Comparison of ENCODE assay signal across 15 cellular contexts in the genomic region with DNA sequence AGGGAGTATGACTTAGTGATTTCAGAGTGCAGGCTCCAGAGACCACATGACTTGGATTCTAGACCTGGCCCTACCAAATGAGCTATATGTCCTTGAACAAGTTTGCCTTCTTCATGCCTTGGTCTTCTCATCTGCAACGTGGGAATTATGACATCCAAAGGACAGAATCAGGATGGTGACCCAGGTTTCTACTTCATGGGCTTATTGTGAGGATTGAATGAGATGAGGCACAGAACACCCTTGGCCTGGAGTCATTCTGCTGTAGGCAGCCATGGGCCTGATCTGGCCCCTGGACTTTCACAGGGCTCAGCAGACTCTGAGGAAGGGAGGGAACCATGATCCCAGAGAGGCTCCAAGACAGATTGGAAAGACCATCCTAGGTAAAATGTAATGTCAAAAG.
"Had no signal": no experiment of that assay in that cellular context is flagged by ENCODE, and none has a peak within 500 bp of the region (broad histone marks: within the 10 kb centered on the region; RNA-seq: fewer than 3 reads in every experiment).

No MANE protein-coding gene starts in this region.

- DNase-seq: activated CD4-positive, alpha-beta memory T cell treated with anti-CD3 and anti-CD28 coated beads, Interleukin-2, amount 10 ng/mL, durations not matched to agents 7 days and 5 days; activated effector memory CD4-positive, alpha-beta T cell treated with Interleukin-2 at 50 U/mL for 16 hours; activated T-cell treated with anti-CD3 and anti-CD28 coated beads, Interleukin-2, amount 50 U/mL, for 1 hour; anterior cingulate cortex; hippocampal formation; occipital lobe; sigmoid colon; stimulated activated CD4-positive, alpha-beta T cell treated with anti-CD3 and anti-CD28 coated beads, Interleukin-4, amount 100 ng/mL, for 1 hour; SW 1271; testis had no signal

- H3K4me3 Mint-ChIP-seq: activated CD4-positive, alpha-beta memory T cell treated with anti-CD3 and anti-CD28 coated beads, Interleukin-2, amount 10 ng/mL, durations not matched to agents 7 days and 5 days; activated CD4-positive, alpha-beta T cell treated with anti-CD3 and anti-CD28 coated beads for 36 hours; activated naive CD8-positive, alpha-beta T cell; memory B cell; natural killer cell treated with Interleukin-12 subunit alpha and Interleukin-12 subunit beta and Interleukin-15 and Interleukin-18, amount 100 ng/mL, for 72 hours had no signal

- H3K4me3 ChIP-seq: prostate gland, sigmoid colon, testis had no signal

- ATAC-seq: natural killer cell treated with Interleukin-12 subunit alpha and Interleukin-12 subunit beta and Interleukin-15 and Interleukin-18, amount 100 ng/mL, for 72 hours had no signal

- H3K9me3 ChIP-seq: prostate gland, sigmoid colon, testis had no signal

- H3K27ac Mint-ChIP-seq: activated CD4-positive, alpha-beta memory T cell treated with anti-CD3 and anti-CD28 coated beads, Interleukin-2, amount 10 ng/mL, durations not matched to agents 7 days and 5 days; memory B cell; natural killer cell treated with Interleukin-12 subunit alpha and Interleukin-12 subunit beta and Interleukin-15 and Interleukin-18, amount 100 ng/mL, for 72 hours had no signal

- H3K9me3 Mint-ChIP-seq: activated CD4-positive, alpha-beta memory T cell treated with anti-CD3 and anti-CD28 coated beads, Interleukin-2, amount 10 ng/mL, durations not matched to agents 7 days and 5 days; memory B cell; natural killer cell treated with Interleukin-12 subunit alpha and Interleukin-12 subunit beta and Interleukin-15 and Interleukin-18, amount 100 ng/mL, for 72 hours had no signal

- H3K36me3 Mint-ChIP-seq: activated naive CD8-positive, alpha-beta T cell; memory B cell; natural killer cell treated with Interleukin-12 subunit alpha and Interleukin-12 subunit beta and Interleukin-15 and Interleukin-18, amount 100 ng/mL, for 72 hours had no signal

- H3K4me1 Mint-ChIP-seq: memory B cell had no signal

- H3K27me3 ChIP-seq: sigmoid colon, testis had no signal

- H3K36me3 ChIP-seq: prostate gland, sigmoid colon had no signal

- H3K27me3 Mint-ChIP-seq: activated CD4-positive, alpha-beta memory T cell treated with anti-CD3 and anti-CD28 coated beads, Interleukin-2, amount 10 ng/mL, durations not matched to agents 7 days and 5 days; activated CD4-positive, alpha-beta T cell treated with anti-CD3 and anti-CD28 coated beads for 36 hours; activated naive CD8-positive, alpha-beta T cell; memory B cell; natural killer cell treated with Interleukin-12 subunit alpha and Interleukin-12 subunit beta and Interleukin-15 and Interleukin-18, amount 100 ng/mL, for 72 hours had no signal
